ENCODE assay signal across 8 cellular contexts in the genomic region with DNA sequence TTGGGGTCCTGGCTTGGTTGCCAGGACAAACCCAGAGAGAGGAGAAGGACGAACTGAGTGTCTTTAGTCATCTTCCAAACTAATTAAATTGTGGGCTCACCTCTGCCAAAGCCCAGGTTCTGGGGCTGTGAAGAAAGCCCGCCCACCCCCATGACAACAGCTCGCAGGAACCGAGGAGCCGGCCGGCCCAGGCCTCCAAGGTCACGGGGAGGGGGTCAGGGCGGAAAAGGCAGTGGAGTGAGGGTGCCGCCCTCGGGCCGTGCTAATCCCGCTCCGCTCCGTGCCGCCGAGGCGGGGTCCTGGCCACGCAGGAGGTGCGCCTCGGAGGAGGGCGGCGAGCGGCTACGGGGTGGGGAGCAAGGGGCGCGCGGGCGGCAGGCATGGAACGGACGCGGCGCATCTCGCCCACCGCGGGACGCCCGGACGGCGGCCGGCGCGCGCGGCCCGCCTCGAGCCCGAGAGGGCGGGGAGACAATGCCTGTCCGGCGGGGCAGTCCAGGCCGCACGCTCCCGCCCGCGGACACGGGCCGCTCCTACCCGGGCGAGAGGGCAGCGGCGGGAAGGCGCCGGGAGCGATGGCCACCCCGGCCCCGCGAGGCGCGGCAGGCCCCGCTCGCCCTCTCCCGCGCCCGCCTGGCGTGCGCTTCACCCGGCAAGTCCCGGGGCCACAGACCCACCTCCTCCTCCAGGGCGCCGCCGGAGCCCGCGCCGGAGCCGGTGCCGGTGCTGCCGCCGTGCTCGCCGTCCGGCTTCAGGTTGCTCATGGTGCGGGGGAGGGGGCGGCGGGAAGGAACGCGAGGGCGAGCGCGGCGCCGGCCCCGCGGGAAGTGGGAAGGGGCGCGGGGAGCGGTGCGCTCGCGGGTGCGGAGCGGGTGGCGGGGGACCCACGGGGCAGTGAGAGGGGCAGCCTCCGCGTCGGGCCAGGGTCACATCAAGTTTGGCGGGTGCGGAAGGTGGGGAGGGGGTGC. TPM values are rescaled to one million over a fixed set of nuclear protein-coding genes. Genes with fewer than 3 reads are reported as not detected.
A peak's percentile ranks its signal among the peaks of the same experiment; 100 is the strongest.
DNase-seq lines count a peak whose midpoint lies in the region; TF ChIP-seq lines count a peak whose summit lies in the region.

No MANE protein-coding gene starts in this region.

- H3K4me1 ChIP-seq in prostate gland (replicated peaks) = no peaks in the 10 kb centered on the region

- H3K27ac ChIP-seq in VCaP = peak overlapping the region; percentile 30; the same call in 1 of the 2 replicates
- H3K27ac ChIP-seq in prostate gland = peak overlapping the region; percentile 67 to 73

- peak in 2 of 3 experiments; percentile 47 to 61 for DNase-seq in NCI-H1417 (lab: John Stamatoyannopoulos, UW)
- no peak for DNase-seq in NCI-H1417 treated with DMSO at 0.1 percent for 48 hours (lab: John Stamatoyannopoulos, UW)
- DNase-seq in fibroblast of pulmonary artery (ENCODE audit: low read depth) = no peak
- no peak for DNase-seq in prostate gland (ENCODE audit: low spot score)
- no peak for DNase-seq in posterior cingulate gyrus
- DNase-seq in NK-92 treated with Interleukin-12 subunit alpha and Interleukin-12 subunit beta, amount 100 ng/mL, for 24 hours (lab: John Stamatoyannopoulos, UW) = no peak
- DNase-seq in iPS-NIHi11 (ENCODE audit: low spot score) = no peak

- under 1% methylated on average over 47 of the region's 118 CpGs for WGBS in prostate gland

- TF ChIP-seq CTCF in VCaP (conservative IDR thresholded peaks at IDR 0.05) = no peak
- TF ChIP-seq CTCF in fibroblast of pulmonary artery (IDR thresholded peaks at IDR 0.05; ENCODE audit: low read length, missing control alignments) = no peak
- no peak for TF ChIP-seq CTCF in prostate gland (IDR thresholded peaks at IDR 0.05)

- H3K4me3 ChIP-seq in fibroblast of pulmonary artery (replicated peaks; ENCODE audit: low read depth, low read length) (peak overlapping the region; percentile 29), prostate gland (peak overlapping the region; percentile 64 to 79)

- no peaks in the 10 kb centered on the region for H3K9me3 ChIP-seq in prostate gland

- no peak for TF ChIP-seq POLR2A in prostate gland (IDR thresholded peaks at IDR 0.05)

- no peaks in the 10 kb centered on the region for H3K36me3 ChIP-seq in prostate gland

- no peaks in the 10 kb centered on the region for H3K27me3 ChIP-seq in prostate gland (replicated peaks; ENCODE audit: insufficient read depth)

- intact Hi-C loops in prostate gland (cut with DNase I) = no loop called here
- intact Hi-C loops in posterior cingulate gyrus (cut with DNase I) = no loop called here

RNA-seq across cellular contexts. Expression of gene RBPMS2, which starts 0.5 kb away (rescaled TPM):
- total RNA-seq in prostate gland = 10 to 100 TPM in 1 of 2 donors, 1 to 10 TPM in 1; 2.3 to 14.0 TPM

RNA-seq across cellular contexts. Expression of gene PIF1, which starts 50.6 kb away (rescaled TPM):
- total RNA-seq in prostate gland = 1 to 10 TPM in 1 of 2 donors, under 1 TPM in 1; 0.82 to 9.8 TPM

Comparison
In these comparisons a context has a peak if more than half of its experiments do, and no peak if none do; other contexts are left out.
1. DNase-seq: peak in NCI-H1417 (2 of 3); none in NCI-H1417 treated with DMSO at 0.1 percent for 48 hours (single experiment), fibroblast of pulmonary artery (single experiment), prostate gland (single experiment), posterior cingulate gyrus (0 of 10), NK-92 treated with Interleukin-12 subunit alpha and Interleukin-12 subunit beta, amount 100 ng/mL, for 24 hours (single experiment) and iPS-NIHi11 (single experiment).